Comparison of ENCODE assay signal across 1 cellular context in the genomic region with DNA sequence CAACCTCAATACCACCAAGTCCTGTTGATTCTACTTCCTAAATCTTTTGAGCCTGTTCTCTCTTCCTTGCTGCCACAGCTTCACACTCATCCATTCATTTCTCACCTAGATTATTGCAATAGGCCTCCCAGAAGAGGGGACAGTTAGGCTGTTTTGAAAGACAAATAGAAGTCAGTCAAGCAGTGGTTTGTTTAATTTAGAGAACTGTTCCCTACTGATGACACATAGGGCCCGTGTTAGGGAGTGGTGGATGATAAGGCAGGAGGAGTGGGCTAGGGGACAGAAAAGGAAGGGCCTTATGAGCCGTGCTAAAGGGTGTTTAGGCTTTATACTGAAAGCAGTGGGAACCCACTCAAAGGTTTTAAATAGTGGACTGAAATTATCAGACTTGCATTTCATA.
TF ChIP-seq lines count a peak whose summit lies in the region.

No MANE protein-coding gene starts in this region.

TF ChIP-seq in K562, 482 proteins besides CTCF, POLR2A, EP300 and RAD21:
- peak; percentile 29; the same call in 1 of the 2 replicates for TF ChIP-seq TCF3 (CRISPR knock-in tag; IDR thresholded peaks at IDR 0.05)
- peak; percentile 34; the same call in 1 of the 2 replicates for TF ChIP-seq FOSL1 (tag; conservative IDR thresholded peaks at IDR 0.05)
- TF ChIP-seq SOX6 (IDR thresholded peaks at IDR 0.05) = no peak
- TF ChIP-seq HMG20A (CRISPR knock-in tag; conservative IDR thresholded peaks at IDR 0.05) = no peak
- TF ChIP-seq ZNF224 (CRISPR knock-in tag; IDR thresholded peaks at IDR 0.05) = no peak
- TF ChIP-seq PRPF4 (IDR thresholded peaks at IDR 0.05; ENCODE audit: insufficient read depth, low read depth, low read length, poor library complexity, severe bottlenecking) = no peak
